Comparison of ENCODE assay signal across 20 cellular contexts in genomic region chr2:128617661-128618060, GRCh38.
A peak's percentile ranks its signal among the peaks of the same experiment; 100 is the strongest.
DNase-seq lines count a peak whose midpoint lies in the region; FAIRE-seq and TF ChIP-seq lines count a peak whose summit lies in the region.
"Had no signal": no experiment of that assay in that cellular context is flagged by ENCODE, and none has a peak within 500 bp of the region (broad histone marks: within the 10 kb centered on the region; RNA-seq: fewer than 3 reads in every experiment).

No MANE protein-coding gene starts in this region.

- intact Hi-C loops in CD14-positive monocyte (cut with micrococcal nuclease) (no loop called here), posterior vena cava (cut with DNase I) (no loop called here)

- no peak overlapping the region for H2AK5ac ChIP-seq in H1 (ENCODE audit: low read depth, low read length)
- no peak overlapping the region for H2AK5ac ChIP-seq in mesendoderm (ENCODE audit: low read length)

- H3F3A ChIP-seq in SK-N-SH (replicated peaks; ENCODE audit: insufficient read depth), result no peaks in the 10 kb centered on the region

- H2BK12ac ChIP-seq in H1 (ENCODE audit: low read depth, low read length), result no peak overlapping the region; the same call in 1 of the 2 replicates

- H3K18ac ChIP-seq in H1 (ENCODE audit: extremely low read depth, low read length), result no peak overlapping the region
- H3K18ac ChIP-seq in mesendoderm (ENCODE audit: low read length), result no peak overlapping the region

- H3K27me3 ChIP-seq in H1 (replicated peaks in 1 of 4; ENCODE audit: control insufficient read depth in 3 of 4, extremely low read depth in 1 of 4, insufficient read depth in 3 of 4, low read length in 3 of 4) (no peaks in the 10 kb centered on the region), mesendoderm (ENCODE audit: insufficient read depth, low read length, poor library complexity) (no peaks in the 10 kb centered on the region), SK-N-SH (ENCODE audit: insufficient read depth) (no peaks in the 10 kb centered on the region)
- H3K27me3 ChIP-seq: BE2C had no signal

- H3K27ac Mint-ChIP-seq in CD14-positive monocyte, result no peak overlapping the region
- H3K27ac Mint-ChIP-seq: CD8-positive, alpha-beta T cell; HFFc6 had no signal

- no peak overlapping the region for H3K14ac ChIP-seq in H1 (ENCODE audit: insufficient read length)

- no peaks in the 10 kb centered on the region for H3K36me3 Mint-ChIP-seq in CD14-positive monocyte
- H3K36me3 Mint-ChIP-seq: CD8-positive, alpha-beta T cell had no signal

- no peak overlapping the region for H2BK5ac ChIP-seq in H1 (ENCODE audit: low read depth, low read length)
- no peak overlapping the region for H2BK5ac ChIP-seq in mesendoderm (ENCODE audit: low read length)

- H3K4me3 ChIP-seq in H1 (ENCODE audit: extremely low read depth in 1 of 4, insufficient read depth in 2 of 4, low read depth in 3 of 4, low read length in 4 of 4) (no peak overlapping the region), mesendoderm (ENCODE audit: low read length) (no peak overlapping the region), SK-N-SH (ENCODE audit: low read depth in 2 of 2, low read length in 1 of 2) (no peak overlapping the region)

- TF ChIP-seq POLR2A in H1 (IDR thresholded peaks at IDR 0.05; ENCODE audit: control extremely low read depth in 1 of 2, low read depth in 2 of 2, low read length in 2 of 2), result no peak

- H3K79me1 ChIP-seq in H1 (ENCODE audit: low read depth, low read length) (no peaks in the 10 kb centered on the region), mesendoderm (ENCODE audit: low read length) (no peaks in the 10 kb centered on the region)

- H3K27ac ChIP-seq in H1 (ENCODE audit: low read depth, low read length), result no peak overlapping the region
- H3K27ac ChIP-seq in mesendoderm (ENCODE audit: low read depth, low read length), result no peak overlapping the region
- no peak overlapping the region for H3K27ac ChIP-seq in SK-N-SH (ENCODE audit: low read depth in 2 of 2, low read length in 1 of 2)
- H3K27ac ChIP-seq: C4-2B had no signal

- H3K23ac ChIP-seq in H1 (ENCODE audit: insufficient read length), result no peak overlapping the region
- H3K23ac ChIP-seq in mesendoderm (ENCODE audit: low read length), result no peak overlapping the region

- H4K8ac ChIP-seq in H1 (ENCODE audit: extremely low read depth, insufficient read depth, low read length) (no peak overlapping the region), mesendoderm (ENCODE audit: low read depth, low read length) (no peak overlapping the region)

- H2BK20ac ChIP-seq in H1 (ENCODE audit: low read length), result no peak overlapping the region

- H2AFZ ChIP-seq in H1 (ENCODE audit: low read length), result no peak overlapping the region
- H2AFZ ChIP-seq in SK-N-SH (ENCODE audit: low read depth), result no peak overlapping the region

- H3K4me1 ChIP-seq in H1 (replicated peaks in 1 of 4; ENCODE audit: control insufficient read depth in 3 of 4, insufficient read depth in 4 of 4, low read length in 3 of 4) (no peaks in the 10 kb centered on the region; a peak in 1 of 7 replicates), mesendoderm (ENCODE audit: control insufficient read depth, low read depth, low read length) (no peaks in the 10 kb centered on the region), SK-N-SH (ENCODE audit: control insufficient read depth in 1 of 2, insufficient read depth in 2 of 2, low read depth in 1 of 2, low read length in 1 of 2) (no peaks in the 10 kb centered on the region)
- H3K4me1 ChIP-seq: BE2C had no signal

- H3K9me2 ChIP-seq in SK-N-SH, result no peaks in the 10 kb centered on the region

- H3K9me3 ChIP-seq in H1 (ENCODE audit: insufficient read depth in 2 of 2, low read depth in 1 of 2, low read length in 1 of 2) (peaks cover 8% of the 10 kb centered on the region in 2 experiments; a peak in 3 of 4 replicates), SK-N-SH (no peaks in the 10 kb centered on the region)
- H3K9me3 ChIP-seq: BE2C had no signal

- H3K56ac ChIP-seq in H1 (replicated peaks; ENCODE audit: insufficient read length, low read depth, low read length), result no peak overlapping the region
- peak overlapping the region; percentile 25 for H3K56ac ChIP-seq in mesendoderm (ENCODE audit: low read length)

- H2BK120ac ChIP-seq in H1 (replicated peaks; ENCODE audit: low read depth, low read length) (no peak overlapping the region), mesendoderm (ENCODE audit: low read depth, low read length) (no peak overlapping the region)

- H3K4me2 ChIP-seq in H1 (ENCODE audit: insufficient read depth in 1 of 2, low read depth in 2 of 2, low read length in 2 of 2) (no peak overlapping the region), mesendoderm (ENCODE audit: low read length) (no peak overlapping the region), SK-N-SH (no peak overlapping the region)

- H3K4ac ChIP-seq in H1 (replicated peaks; ENCODE audit: insufficient read length, low read depth, low read length) (no peak overlapping the region), mesendoderm (ENCODE audit: low read depth, low read length) (no peak overlapping the region)

- CTCF ChIA-PET in H1 (lab: Charles Lee; ENCODE audit: partially characterized antibody) (interaction anchor here (2.0 kb wide), 1 partner anchor 20 kb away, joined by 7 read pairs; no protein-coding TSS in a partner anchor), SK-N-SH (lab: Yijun Ruan, JAX) (interaction anchor here (0.9 kb wide), 1 partner anchor 9 kb away, joined by 4 read pairs; no protein-coding TSS in a partner anchor)

- H4K91ac ChIP-seq in H1 (replicated peaks; ENCODE audit: insufficient read length, low read length), result no peak overlapping the region

- H3K4me3 Mint-ChIP-seq in CD14-positive monocyte, result no peak overlapping the region
- H3K4me3 Mint-ChIP-seq: CD8-positive, alpha-beta T cell; HFFc6 had no signal

- FAIRE-seq in H1 (lab: Jason Lieb, UNC), result no peak
- FAIRE-seq: A204.1, D721Med, GM12892, GM19239, HTR-8/SVneo had no signal

- no peak overlapping the region for H3K9ac ChIP-seq in H1 (replicated peaks in 1 of 4; ENCODE audit: extremely low read depth in 1 of 4, low read depth in 3 of 4, low read length in 3 of 4)
- H3K9ac ChIP-seq in mesendoderm (ENCODE audit: low read length), result no peak overlapping the region
- H3K9ac ChIP-seq in SK-N-SH, result no peak overlapping the region

- TF ChIP-seq CTCF in CD14-positive monocyte (IDR thresholded peaks at IDR 0.05) (no peak), H1 (IDR thresholded peaks at IDR 0.05; ENCODE audit: control extremely low read depth in 1 of 3, insufficient read depth in 1 of 3, low read depth in 1 of 3, low read length in 3 of 3) (no peak), SK-N-SH (IDR thresholded peaks at IDR 0.05) (no peak)

- H3K23me2 ChIP-seq in H1 (ENCODE audit: low read depth, low read length), result no peaks in the 10 kb centered on the region

- no peaks in the 10 kb centered on the region for H4K20me1 ChIP-seq in H1 (replicated peaks in 1 of 2; ENCODE audit: control insufficient read depth in 1 of 2, insufficient read depth in 2 of 2, low read length in 2 of 2)
- no peaks in the 10 kb centered on the region for H4K20me1 ChIP-seq in SK-N-SH (ENCODE audit: insufficient read depth)

- peaks cover 0 to 2% (median 0%) of the 10 kb centered on the region in 7 donors for H3K9me3 Mint-ChIP-seq in CD14-positive monocyte
- H3K9me3 Mint-ChIP-seq: CD8-positive, alpha-beta T cell; HFFc6 had no signal

- peaks cover 0 to 5% (median 2%) of the 10 kb centered on the region in 3 donors for H3K27me3 Mint-ChIP-seq in CD14-positive monocyte (ENCODE audit: low read depth in 3 of 3)

- DNase-seq in CD14-positive monocyte (ENCODE audit: low spot score), result peak; percentile 10
- no peak for DNase-seq in H1 (ENCODE audit: low read depth in 1 of 2, low spot score in 2 of 2)
- no peak for DNase-seq in mesendoderm
- DNase-seq in posterior vena cava (ENCODE audit: low spot score), result peak; percentile 52
- no peak for DNase-seq in DMS 273 (lab: John Stamatoyannopoulos, UW; ENCODE audit: unreplicated experiment)
- no peak for DNase-seq in SK-N-SH
- no peak for DNase-seq in AG08396 (ENCODE audit: low spot score)
- DNase-seq: BE2C; CD8-positive, alpha-beta T cell; COR-L47; DND-41; GDM1; HCEC 1CT; HFFc6 had no signal

- H3K4me1 Mint-ChIP-seq in CD14-positive monocyte, result peaks cover 10% of the 10 kb centered on the region

- 88% methylated on average over 6 of the region's 6 CpGs; no CpG with 5 or more reads in 1 of the 2 experiments for WGBS in H1 (ENCODE audit: extremely low coverage in 1 of 2, insufficient coverage in 1 of 2, insufficient read length in 1 of 2, insufficient replicate concordance in 2 of 2, low coverage in 1 of 2, low lambda C conversion rate in 2 of 2, missing lambda C conversion rate in 1 of 2), 2 experiments
- no CpG with 5 or more reads among the region's 6 CpGs for WGBS in mesendoderm (ENCODE audit: extremely low coverage, insufficient coverage, low lambda C conversion rate)
- 30% methylated on average over 2 of the region's 6 CpGs for WGBS in SK-N-SH (ENCODE audit: low lambda C conversion rate)

- no peak for TF ChIP-seq RAD21 in H1 (IDR thresholded peaks at IDR 0.05 in 1 of 2, conservative IDR thresholded peaks at IDR 0.05 in 1 of 2; ENCODE audit: low read depth in 2 of 2, low read length in 2 of 2)
- TF ChIP-seq RAD21 in SK-N-SH (IDR thresholded peaks at IDR 0.05; ENCODE audit: low read length), result no peak

- H3K79me2 ChIP-seq in H1 (ENCODE audit: control insufficient read depth in 1 of 2, insufficient read depth in 2 of 2, low read length in 2 of 2), result no peaks in the 10 kb centered on the region
- no peaks in the 10 kb centered on the region for H3K79me2 ChIP-seq in mesendoderm (ENCODE audit: control insufficient read depth, insufficient read depth, low read length)
- H3K79me2 ChIP-seq in SK-N-SH (ENCODE audit: insufficient read depth), result no peaks in the 10 kb centered on the region

- H2BK15ac ChIP-seq in H1 (ENCODE audit: low read length) (0 out of 2 replicates have a peak overlapping the region, but pooled peaks have one; percentile 31), mesendoderm (replicated peaks; ENCODE audit: low read depth) (no peak overlapping the region)

- POLR2A ChIA-PET in H1 (lab: Charles Lee; ENCODE audit: partially characterized antibody) (interaction anchor here (2.4 kb wide), 1 partner anchor 10 kb away, joined by 6 read pairs; no protein-coding TSS in a partner anchor), SK-N-SH (lab: Yijun Ruan, JAX) (no interaction called here)

- H3K36me3 ChIP-seq in H1 (ENCODE audit: control insufficient read depth in 2 of 4, insufficient read depth in 4 of 4, low read length in 3 of 4), result no peaks in the 10 kb centered on the region
- H3K36me3 ChIP-seq in mesendoderm (ENCODE audit: control insufficient read depth, insufficient read depth, low read length), result no peaks in the 10 kb centered on the region
- no peaks in the 10 kb centered on the region for H3K36me3 ChIP-seq in SK-N-SH (replicated peaks in 1 of 2; ENCODE audit: control insufficient read depth in 1 of 2, insufficient read depth in 2 of 2, low read length in 1 of 2)
- H3K36me3 ChIP-seq: BE2C had no signal

- H4K5ac ChIP-seq in H1 (ENCODE audit: insufficient read length, low read depth, low read length) (no peak overlapping the region), mesendoderm (ENCODE audit: low read length) (no peak overlapping the region)

- no peak for TF ChIP-seq EP300 in H1 (IDR thresholded peaks at IDR 0.05; ENCODE audit: borderline replicate concordance in 1 of 2, low read depth in 2 of 2, low read length in 2 of 2)
- no peak for TF ChIP-seq EP300 in SK-N-SH (IDR thresholded peaks at IDR 0.05; ENCODE audit: borderline replicate concordance in 1 of 2, low read depth in 1 of 2, low read length in 1 of 2)

TF ChIP-seq in SK-N-SH, 30 proteins besides CTCF, POLR2A, EP300 and RAD21 (continues in another document):
- no peak for TF ChIP-seq JUND (IDR thresholded peaks at IDR 0.05)

Comparison
In these comparisons a context has a peak if more than half of its experiments do, and no peak if none do; other contexts are left out.
1. DNase-seq: peak in CD14-positive monocyte (single experiment) and posterior vena cava (single experiment); none in H1 (0 of 2), mesendoderm (single experiment), DMS 273 (single experiment), SK-N-SH (single experiment) and AG08396 (single experiment).